Comparison of ENCODE assay signal across 8 cellular contexts in the genomic region with DNA sequence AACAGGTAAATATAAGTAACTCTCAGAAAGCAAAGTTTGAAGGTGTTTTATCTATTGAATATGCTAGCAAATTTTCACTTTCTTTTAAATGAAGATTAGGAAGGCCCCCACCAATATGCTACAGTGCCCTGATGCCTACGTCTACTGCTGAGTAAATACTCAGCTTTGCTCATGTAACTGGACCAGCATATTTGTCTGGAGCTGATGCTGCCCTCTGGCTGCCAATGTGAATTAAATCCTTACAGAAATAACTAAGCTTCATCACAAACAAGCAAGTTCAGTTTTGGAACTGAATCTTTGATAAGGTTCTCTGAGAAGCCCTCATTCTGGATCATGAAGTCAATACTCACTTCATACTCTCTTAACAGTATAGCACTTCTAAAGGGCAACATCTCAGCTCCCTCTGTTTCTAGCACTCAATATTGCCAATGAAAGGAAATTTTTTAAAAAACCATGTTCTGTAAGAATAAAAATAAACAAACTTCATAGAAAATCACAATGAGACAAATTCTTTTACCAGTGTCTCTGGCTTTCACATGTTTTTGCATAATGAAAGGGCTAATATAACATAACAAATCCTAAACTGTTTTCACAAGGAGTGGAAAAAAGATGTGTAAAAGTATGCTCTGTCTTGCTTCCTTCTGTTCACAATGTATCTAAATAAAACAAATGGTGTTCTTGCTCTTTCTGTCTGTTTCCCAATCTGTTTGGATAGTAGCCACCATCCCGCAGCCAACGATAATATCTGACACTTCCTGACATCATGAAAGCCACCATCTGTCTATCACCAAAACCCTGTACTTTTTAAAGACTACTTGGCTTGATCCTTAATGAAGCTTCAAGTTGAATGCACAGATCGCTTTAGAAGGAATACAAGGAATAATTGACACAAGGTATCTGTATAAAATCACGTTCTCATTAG.
A peak's percentile ranks its signal among the peaks of the same experiment; 100 is the strongest.
DNase-seq lines count a peak whose midpoint lies in the region; ATAC-seq lines count a peak whose summit lies in the region.

No MANE protein-coding gene starts in this region.

- intact Hi-C loops in activated naive CD4-positive, alpha-beta T cell treated with anti-CD3 and anti-CD28 coated beads for 36 hours (cut with micrococcal nuclease): loop anchor here (1.0 to 2.0 kb wide), 3 partner anchors 218 to 1104 kb away; no protein-coding TSS in a partner anchor

- WGBS in mesodermal cell (ENCODE audit: insufficient coverage in 2 of 2), 2 experiments: 83 to 96% methylated on average over 1 to 2 of the region's 5 CpGs

- H3K9me3 Mint-ChIP-seq in activated naive CD4-positive, alpha-beta T cell treated with anti-CD3 and anti-CD28 coated beads for 36 hours: no peaks in the 10 kb centered on the region
- no peaks in the 10 kb centered on the region for H3K9me3 Mint-ChIP-seq in activated naive CD4-positive, alpha-beta T cell treated with anti-CD3 and anti-CD28 coated beads, Interleukin-2, amount 10 ng/mL, durations not matched to agents 7 days and 5 days
- no peaks in the 10 kb centered on the region for H3K9me3 Mint-ChIP-seq in effector memory CD8-positive, alpha-beta T cell

- H3K4me1 ChIP-seq in mesodermal cell (ENCODE audit: control insufficient read depth, insufficient read depth, low read length, poor library complexity, severe bottlenecking): peaks cover 13% of the 10 kb centered on the region

- ATAC-seq in effector memory CD8-positive, alpha-beta T cell (replicated peaks): peak; percentile 49
- ATAC-seq in HG03159 (IDR thresholded peaks at IDR 0.05; ENCODE audit: unreplicated experiment) (no peak), GM18858 (IDR thresholded peaks at IDR 0.05; ENCODE audit: unreplicated experiment) (no peak)

- DNase-seq in activated naive CD4-positive, alpha-beta T cell treated with anti-CD3 and anti-CD28 coated beads for 36 hours: peak; percentile 14
- DNase-seq in activated naive CD4-positive, alpha-beta T cell treated with anti-CD3 and anti-CD28 coated beads, Interleukin-2, amount 10 ng/mL, durations not matched to agents 7 days and 5 days: no peak
- DNase-seq in NCI-H82 treated with DMSO at 0.1 percent for 48 hours (lab: John Stamatoyannopoulos, UW; ENCODE audit: unreplicated experiment) (peak; percentile 11), GDM1 (lab: John Stamatoyannopoulos, UW) (no peak)
- no peak for DNase-seq in effector memory CD8-positive, alpha-beta T cell

- H3K4me1 Mint-ChIP-seq in activated naive CD4-positive, alpha-beta T cell treated with anti-CD3 and anti-CD28 coated beads for 36 hours (ENCODE audit: low read depth): no peaks in the 10 kb centered on the region
- no peaks in the 10 kb centered on the region for H3K4me1 Mint-ChIP-seq in activated naive CD4-positive, alpha-beta T cell treated with anti-CD3 and anti-CD28 coated beads, Interleukin-2, amount 10 ng/mL, durations not matched to agents 7 days and 5 days
- no peaks in the 10 kb centered on the region for H3K4me1 Mint-ChIP-seq in effector memory CD8-positive, alpha-beta T cell (ENCODE audit: low read depth in 2 of 2)

- no peaks in the 10 kb centered on the region for H3K36me3 ChIP-seq in mesodermal cell (ENCODE audit: control insufficient read depth, insufficient read depth, low read length)

- no peak overlapping the region for H3K27ac Mint-ChIP-seq in activated naive CD4-positive, alpha-beta T cell treated with anti-CD3 and anti-CD28 coated beads for 36 hours
- no peak overlapping the region for H3K27ac Mint-ChIP-seq in activated naive CD4-positive, alpha-beta T cell treated with anti-CD3 and anti-CD28 coated beads, Interleukin-2, amount 10 ng/mL, durations not matched to agents 7 days and 5 days
- no peak overlapping the region for H3K27ac Mint-ChIP-seq in effector memory CD8-positive, alpha-beta T cell

- H3K4me3 Mint-ChIP-seq in activated naive CD4-positive, alpha-beta T cell treated with anti-CD3 and anti-CD28 coated beads for 36 hours: no peak overlapping the region
- H3K4me3 Mint-ChIP-seq in activated naive CD4-positive, alpha-beta T cell treated with anti-CD3 and anti-CD28 coated beads, Interleukin-2, amount 10 ng/mL, durations not matched to agents 7 days and 5 days: no peak overlapping the region
- no peak overlapping the region for H3K4me3 Mint-ChIP-seq in effector memory CD8-positive, alpha-beta T cell

- H3K4me3 ChIP-seq in mesodermal cell (ENCODE audit: extremely low read depth, insufficient read depth, low read length, poor library complexity, severe bottlenecking): no peak overlapping the region

- H3K36me3 Mint-ChIP-seq in activated naive CD4-positive, alpha-beta T cell treated with anti-CD3 and anti-CD28 coated beads for 36 hours (ENCODE audit: low read depth): no peaks in the 10 kb centered on the region
- H3K36me3 Mint-ChIP-seq in activated naive CD4-positive, alpha-beta T cell treated with anti-CD3 and anti-CD28 coated beads, Interleukin-2, amount 10 ng/mL, durations not matched to agents 7 days and 5 days: no peaks in the 10 kb centered on the region
- H3K36me3 Mint-ChIP-seq in effector memory CD8-positive, alpha-beta T cell (ENCODE audit: insufficient read depth): no peaks in the 10 kb centered on the region

- no peaks in the 10 kb centered on the region for H3K9me3 ChIP-seq in mesodermal cell (ENCODE audit: control insufficient read depth, low read length)

- peak overlapping the region; percentile 73 for H3K27ac ChIP-seq in mesodermal cell (ENCODE audit: low read depth, low read length, severe bottlenecking)

- H3K27me3 Mint-ChIP-seq in activated naive CD4-positive, alpha-beta T cell treated with anti-CD3 and anti-CD28 coated beads for 36 hours (ENCODE audit: low read depth): peaks cover 2% of the 10 kb centered on the region
- no peaks in the 10 kb centered on the region for H3K27me3 Mint-ChIP-seq in activated naive CD4-positive, alpha-beta T cell treated with anti-CD3 and anti-CD28 coated beads, Interleukin-2, amount 10 ng/mL, durations not matched to agents 7 days and 5 days
- H3K27me3 Mint-ChIP-seq in effector memory CD8-positive, alpha-beta T cell: peaks cover 0 to 29% of the 10 kb centered on the region in 2 donors

- CTCF ChIA-PET in activated naive CD4-positive, alpha-beta T cell treated with anti-CD3 and anti-CD28 coated beads for 36 hours (lab: Charles Lee): interaction anchor here (0.6 to 0.8 kb wide), 4 partner anchors 8 to 461 kb away, joined by 3 to 4 read pairs (median 3); no protein-coding TSS in a partner anchor
- CTCF ChIA-PET in activated naive CD4-positive, alpha-beta T cell treated with anti-CD3 and anti-CD28 coated beads, Interleukin-2, amount 10 ng/mL, durations not matched to agents 7 days and 5 days (lab: Charles Lee): no interaction called here

Comparison
In these comparisons a context has a peak if more than half of its experiments do, and no peak if none do; other contexts are left out.
1. DNase-seq: peak in activated naive CD4-positive, alpha-beta T cell treated with anti-CD3 and anti-CD28 coated beads for 36 hours (single experiment) and NCI-H82 treated with DMSO at 0.1 percent for 48 hours (single experiment); none in activated naive CD4-positive, alpha-beta T cell treated with anti-CD3 and anti-CD28 coated beads, Interleukin-2, amount 10 ng/mL, durations not matched to agents 7 days and 5 days (single experiment), effector memory CD8-positive, alpha-beta T cell (0 of 3) and GDM1 (single experiment).